9 cellular contexts compared by ENCODE assay signal in the genomic region with DNA sequence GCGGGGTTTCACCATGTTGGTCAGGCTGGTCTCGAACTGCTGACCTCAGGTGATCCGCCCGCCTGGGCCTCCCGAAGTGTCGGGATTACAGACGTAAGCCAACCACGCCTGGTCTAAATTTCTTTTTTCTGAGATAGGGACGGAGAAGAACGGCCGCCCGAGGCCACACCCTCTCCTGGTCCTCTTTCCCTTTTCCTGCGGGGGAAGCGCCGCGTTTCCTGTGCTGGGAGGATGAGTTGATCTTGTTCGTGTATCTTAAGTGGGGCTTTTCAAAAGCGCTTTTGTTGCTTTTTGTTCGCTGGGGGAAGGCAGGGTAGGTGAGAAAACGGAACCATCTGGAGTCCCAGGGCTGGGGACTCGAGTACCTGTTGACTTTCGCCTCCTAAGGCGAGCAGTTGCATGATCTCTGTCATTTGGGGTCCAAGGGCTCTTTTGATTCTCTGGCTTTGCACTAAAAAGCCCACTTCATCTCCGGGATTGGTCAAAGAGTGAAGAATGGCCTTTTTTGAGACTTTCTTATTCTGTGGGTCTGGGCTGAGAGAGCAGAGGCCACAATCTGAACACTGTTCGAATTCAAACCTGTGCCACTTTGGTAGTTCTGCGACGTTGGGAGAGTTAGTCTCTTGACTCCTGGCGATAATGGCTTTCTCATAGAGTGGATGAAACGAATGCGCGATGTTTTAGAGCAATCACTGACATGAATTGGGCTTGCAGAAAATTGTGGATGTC. TPM values are rescaled to one million over a fixed set of nuclear protein-coding genes. Genes with fewer than 3 reads are reported as not detected.
A peak's percentile ranks its signal among the peaks of the same experiment; 100 is the strongest.
DNase-seq lines count a peak whose midpoint lies in the region; ATAC-seq and TF ChIP-seq lines count a peak whose summit lies in the region.
"Had no signal": no experiment of that assay in that cellular context is flagged by ENCODE, and none has a peak within 500 bp of the region (broad histone marks: within the 10 kb centered on the region; RNA-seq: fewer than 3 reads in every experiment).

No MANE protein-coding gene starts in this region.

- H3K79me2 ChIP-seq in PC-9 (ENCODE audit: low read depth): peaks cover 73% of the 10 kb centered on the region

- peaks cover 51% of the 10 kb centered on the region for H3K36me3 Mint-ChIP-seq in stimulated activated memory B cell treated with anti-CD40 and anti-IgM and Interleukin-4, amounts not matched to agents 10 μg/mL and 1 μg/mL and 100 μg/mL, for 72 hours

- no peak for TF ChIP-seq CTCF in GM12875 (IDR thresholded peaks at IDR 0.05; ENCODE audit: borderline replicate concordance, insufficient read depth, low read depth, low read length)
- TF ChIP-seq CTCF in PC-9 (conservative IDR thresholded peaks at IDR 0.05): no peak
- no peak for TF ChIP-seq CTCF in body of pancreas (IDR thresholded peaks at IDR 0.05)

- peaks cover 59% of the 10 kb centered on the region for H4K20me1 ChIP-seq in PC-9 (ENCODE audit: insufficient read depth)

- no peak for TF ChIP-seq POLR2A in body of pancreas (IDR thresholded peaks at IDR 0.05)

- TSS peak; percentile 31 for BruUV-seq in PC-9 (replicated peaks; lab: Mats Ljungman, UMichigan)

- H3K9me3 ChIP-seq in PC-9 (ENCODE audit: insufficient read depth, low read depth) (no peaks in the 10 kb centered on the region), body of pancreas (no peaks in the 10 kb centered on the region)

- no peaks in the 10 kb centered on the region for H3K9me2 ChIP-seq in PC-9 (ENCODE audit: insufficient read depth)

- DNase-seq in PC-9: peak in 1 of 2 experiments; percentile 31
- peak in 3 of 4 donors; percentile 17 to 29 (median 26) for DNase-seq in body of pancreas
- DNase-seq in hippocampal formation (lab: John Stamatoyannopoulos, UW): no peak
- DNase-seq in cerebellum (ENCODE audit: low spot score): no peak

- H3K9me3 Mint-ChIP-seq in stimulated activated memory B cell treated with anti-CD40 and anti-IgM and Interleukin-4, amounts not matched to agents 10 μg/mL and 1 μg/mL and 100 μg/mL, for 72 hours: no peaks in the 10 kb centered on the region

- 5 to 8% methylated on average over 30 to 31 of the region's 31 CpGs for WGBS in body of pancreas, 2 donors

- CTCF ChIA-PET in PC-9 (lab: Charles Lee): no interaction called here

- peak overlapping the region; percentile 73 for H3K4me3 ChIP-seq in GM12875 (ENCODE audit: low read depth, low read length)
- peak overlapping the region; percentile 83 for H3K4me3 ChIP-seq in PC-9
- peak overlapping the region; percentile 78 to 93 for H3K4me3 ChIP-seq in body of pancreas

- POLR2A ChIA-PET in PC-9 (lab: Charles Lee; ENCODE audit: unreplicated experiment): interaction anchor here (0.5 to 1.6 kb wide), 6 partner anchors 16 to 271 kb away, joined by 3 to 12 read pairs (median 6); a partner anchor contains a TSS

- H3K36me3 ChIP-seq in PC-9 (ENCODE audit: low read depth): peaks cover 48% of the 10 kb centered on the region
- H3K36me3 ChIP-seq in body of pancreas (replicated peaks in 1 of 2; ENCODE audit: insufficient read depth in 1 of 2, low read depth in 2 of 2): peaks cover 9 to 20% of the 10 kb centered on the region in 2 donors

- H3K4me2 ChIP-seq in PC-9: peak overlapping the region; percentile 91

- intact Hi-C loops in PC-9 (cut with micrococcal nuclease; ENCODE audit: unreplicated experiment): no loop called here
- intact Hi-C loops in body of pancreas (cut with DNase I): no loop called here

- H3K4me3 Mint-ChIP-seq in stimulated activated memory B cell treated with anti-CD40 and anti-IgM and Interleukin-4, amounts not matched to agents 10 μg/mL and 1 μg/mL and 100 μg/mL, for 72 hours: peak overlapping the region; percentile 96

- ATAC-seq in body of pancreas (no peak), HG02642 (IDR thresholded peaks at IDR 0.05; ENCODE audit: poor library complexity, unreplicated experiment) (no peak)
- ATAC-seq in stimulated activated memory B cell treated with anti-CD40 and anti-IgM and Interleukin-4, amounts not matched to agents 10 μg/mL and 1 μg/mL and 100 μg/mL, for 72 hours: no peak

- H2AFZ ChIP-seq in PC-9: no peak overlapping the region

- peaks cover 75% of the 10 kb centered on the region for H3K4me1 Mint-ChIP-seq in stimulated activated memory B cell treated with anti-CD40 and anti-IgM and Interleukin-4, amounts not matched to agents 10 μg/mL and 1 μg/mL and 100 μg/mL, for 72 hours

- peaks cover 22% of the 10 kb centered on the region for H3K4me1 ChIP-seq in PC-9 (replicated peaks; ENCODE audit: insufficient read depth)
- peaks cover 31% of the 10 kb centered on the region for H3K4me1 ChIP-seq in body of pancreas

- H3K27ac ChIP-seq in PC-9 (peak overlapping the region; percentile 94; the same call in 1 of the 2 replicates), body of pancreas (peak overlapping the region in 3 of 4 donors; percentile 94 to 97 (median 95)), layer of hippocampus (ENCODE audit: low read depth, low read length) (peak overlapping the region; percentile 99)

- no peaks in the 10 kb centered on the region for H3K27me3 Mint-ChIP-seq in stimulated activated memory B cell treated with anti-CD40 and anti-IgM and Interleukin-4, amounts not matched to agents 10 μg/mL and 1 μg/mL and 100 μg/mL, for 72 hours

- H3K27me3 ChIP-seq in PC-9 (ENCODE audit: insufficient read depth, low read depth) (no peaks in the 10 kb centered on the region), body of pancreas (no peaks in the 10 kb centered on the region), layer of hippocampus (ENCODE audit: control insufficient read depth, insufficient read depth, low read length) (no peaks in the 10 kb centered on the region)

- peaks cover 48% of the 10 kb centered on the region for H3F3A ChIP-seq in PC-9 (ENCODE audit: insufficient read depth, low read depth)

- peak overlapping the region; percentile 100 for H3K27ac Mint-ChIP-seq in stimulated activated memory B cell treated with anti-CD40 and anti-IgM and Interleukin-4, amounts not matched to agents 10 μg/mL and 1 μg/mL and 100 μg/mL, for 72 hours

RNA-seq across cellular contexts. Expression of a gene that starts 1.3 kb away (rescaled TPM):
- total RNA-seq in PC-9 (2021): 429 and 637 TPM in 2 replicates
- 10 to 100 TPM; 43.6 to 68.9 TPM for total RNA-seq in body of pancreas
- total RNA-seq in cerebellum: 85.5 TPM

RNA-seq across cellular contexts. Expression of a gene that starts 21.3 kb away (rescaled TPM):
- 72.9 and 107 TPM in 2 replicates for total RNA-seq in PC-9 (2021)
- total RNA-seq in body of pancreas: 10 to 100 TPM; 12.7 to 13.8 TPM
- 2.4 TPM for total RNA-seq in cerebellum

RNA-seq across cellular contexts. Expression of a gene that starts 31.4 kb away (rescaled TPM):
- total RNA-seq in PC-9 (2021) (4.1 and 6.8 TPM in 2 replicates), body of pancreas (10 to 100 TPM in 1 of 2 donors, under 1 TPM in 1; 0.52 to 65.3 TPM), cerebellum (1.6 TPM)

RNA-seq across cellular contexts. Expression of a gene that starts 32.7 kb away (rescaled TPM):
- total RNA-seq in PC-9 (2021) (0.09 TPM in 1 of 2 replicates, not detected in the other), body of pancreas (not detected), cerebellum (0.64 TPM)
- total RNA-seq: subcutaneous adipose tissue had no signal

RNA-seq across cellular contexts. Expression of a gene that starts 35.7 kb away (rescaled TPM):
- total RNA-seq in PC-9 (2021) (not detected in 2 replicates), body of pancreas (not detected), cerebellum (0.36 TPM)
- total RNA-seq: subcutaneous adipose tissue had no signal

Comparison
In these comparisons a context has a peak if more than half of its experiments do, and no peak if none do; other contexts are left out.
1. DNase-seq: peak in body of pancreas (3 of 4); none in hippocampal formation (0 of 2) and cerebellum (single experiment).
2. Peak in every context shown above with its lines, with median percentiles within 50 percentile points of each other: H3K4me3 ChIP-seq and H3K27ac ChIP-seq.